Comparison of ENCODE assay signal across 27 cellular contexts in the genomic region with DNA sequence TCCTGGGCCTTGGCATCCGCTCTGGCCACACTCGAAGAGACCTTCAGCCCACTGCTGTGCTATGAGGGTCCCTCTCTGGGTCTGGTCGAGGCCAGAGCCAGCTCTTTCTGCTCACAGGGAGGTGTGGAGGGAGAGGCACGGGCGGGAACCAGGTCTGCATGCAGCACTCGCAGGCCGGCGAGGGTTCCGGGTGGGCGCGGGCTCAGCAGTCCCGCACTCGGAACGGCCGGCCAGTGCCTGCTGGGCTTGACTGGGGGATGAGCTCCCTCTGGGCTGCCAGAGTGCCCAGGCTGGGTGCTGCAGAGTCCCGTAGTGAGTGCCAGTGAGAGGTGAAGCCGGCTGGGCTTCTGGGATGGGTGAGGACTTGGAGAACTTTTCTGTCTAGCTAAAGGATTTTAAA.
"Had no signal": no experiment of that assay in that cellular context is flagged by ENCODE, and none has a peak within 500 bp of the region (broad histone marks: within the 10 kb centered on the region; RNA-seq: fewer than 3 reads in every experiment).

No MANE protein-coding gene starts in this region.

- FAIRE-seq: endometrium, islet of Langerhans, keratinocyte had no signal

- H3K27ac ChIP-seq: colonic mucosa, epithelial cell of prostate, esophagus squamous epithelium, gastrocnemius medialis, heart right ventricle, lower lobe of right lung had no signal

- H3K27me3 Mint-ChIP-seq: dendritic cell treated with granulocyte-macrophage colony-stimulating factor and Interleukin-4, amounts not matched to agents 40 ng/mL and 50 ng/mL, for 4 days; effector memory CD8-positive, alpha-beta T cell had no signal

- ATAC-seq: effector memory CD8-positive, alpha-beta T cell; esophagus mucosa; gastrocnemius medialis; heart right ventricle; left colon; left lobe of liver; left ventricle myocardium superior; lower lobe of right lung had no signal

- H3K27me3 ChIP-seq: colonic mucosa, esophagus squamous epithelium, gastrocnemius medialis had no signal

- H3K4me3 Mint-ChIP-seq: dendritic cell treated with granulocyte-macrophage colony-stimulating factor and Interleukin-4, amounts not matched to agents 40 ng/mL and 50 ng/mL, for 4 days; effector memory CD8-positive, alpha-beta T cell; endodermal cell had no signal

- H3K27ac Mint-ChIP-seq: dendritic cell treated with granulocyte-macrophage colony-stimulating factor and Interleukin-4, amounts not matched to agents 40 ng/mL and 50 ng/mL, for 4 days; effector memory CD8-positive, alpha-beta T cell; endodermal cell had no signal

- H3K4me1 Mint-ChIP-seq: endodermal cell had no signal

- H3K4me1 ChIP-seq: colonic mucosa, esophagus squamous epithelium, gastrocnemius medialis, heart right ventricle, lower lobe of right lung had no signal

- H3K36me3 ChIP-seq: colonic mucosa, esophagus squamous epithelium, gastrocnemius medialis, heart right ventricle, lower lobe of right lung had no signal

- H3K4me3 ChIP-seq: colonic mucosa, esophagus squamous epithelium, gastrocnemius medialis, heart right ventricle, lower lobe of right lung had no signal

- H3K9me3 ChIP-seq: colonic mucosa, gastrocnemius medialis, lower lobe of right lung had no signal

- DNase-seq: colonic mucosa; cortex of kidney; effector CD8-positive, alpha-beta T cell; effector memory CD8-positive, alpha-beta T cell; endodermal cell; erythroblast; esophagus squamous epithelium; foreskin fibroblast; foreskin melanocyte; gastrocnemius medialis; glutamatergic neuron; head of caudate nucleus; heart right ventricle; hippocampal formation; kidney glomerular epithelial cell; left colon; left ventricle myocardium superior; lower lobe of right lung; mesendoderm; midbrain had no signal
